1 cellular context compared by ENCODE assay signal in the genomic region with DNA sequence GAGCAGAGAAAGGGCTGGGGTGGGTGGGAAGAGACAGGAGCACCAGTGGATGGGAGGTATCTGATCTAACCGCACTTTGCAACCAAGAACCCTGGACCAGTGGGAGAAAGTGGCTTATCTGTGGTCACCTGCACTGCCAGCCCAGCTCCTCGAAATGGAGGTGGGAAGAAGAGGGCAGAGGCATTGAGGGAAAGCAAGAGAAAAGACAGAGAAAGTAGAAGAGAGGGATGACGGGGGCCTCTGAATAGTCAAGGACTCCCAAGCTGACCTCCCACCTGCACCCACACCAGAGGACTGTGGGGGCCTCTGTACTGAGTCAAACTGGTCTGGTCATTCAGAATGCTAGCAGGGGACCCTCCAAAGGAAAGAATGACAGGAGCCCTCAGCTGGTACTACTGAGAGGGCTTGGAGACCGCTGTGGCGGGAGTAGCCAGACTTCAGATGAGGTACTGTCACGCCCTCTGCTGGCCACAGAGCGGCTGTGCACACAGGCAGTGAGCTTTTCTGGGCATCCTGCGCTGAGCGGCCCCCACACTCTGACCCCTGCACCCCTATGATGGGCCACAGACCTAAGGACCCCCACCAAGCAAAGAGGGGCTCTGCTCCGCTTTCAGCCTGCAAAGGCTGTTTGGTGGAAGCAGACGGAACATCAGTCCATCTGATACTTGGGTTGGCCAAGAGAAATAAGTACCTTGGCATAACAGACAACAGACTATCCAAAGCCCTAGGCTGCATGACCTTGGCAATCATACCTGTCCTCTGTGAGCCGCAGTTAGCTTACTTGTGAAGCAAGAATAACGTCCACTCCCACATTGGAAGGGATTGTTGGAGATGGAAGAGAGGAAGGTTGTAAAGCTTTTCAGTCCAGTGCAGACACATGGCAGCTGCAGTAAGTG.
TF ChIP-seq lines count a peak whose summit lies in the region.

No MANE protein-coding gene starts in this region.

TF ChIP-seq in K562, 482 proteins besides CTCF, POLR2A, EP300 and RAD21 (continued from another document and continues in another):
- TF ChIP-seq ARID3A (IDR thresholded peaks at IDR 0.05; ENCODE audit: borderline replicate concordance, low read depth, low read length) (no peak), SMC3 (conservative IDR thresholded peaks at IDR 0.05; ENCODE audit: insufficient read depth, low read depth, low read length) (peak; percentile 91), MTF1 (CRISPR knock-in tag; IDR thresholded peaks at IDR 0.05; ENCODE audit: borderline replicate concordance) (no peak), STAG1 (CRISPR knock-in tag; IDR thresholded peaks at IDR 0.05; ENCODE audit: borderline replicate concordance) (peak; percentile 72; the same call in 1 of the 2 replicates), RB1 (IDR thresholded peaks at IDR 0.05; ENCODE audit: low read depth) (peak; percentile 78), CTBP1 (IDR thresholded peaks at IDR 0.05; ENCODE audit: borderline replicate concordance) (peak; percentile 39; the same call in 1 of the 2 replicates), STAT5B (CRISPR knock-in tag; IDR thresholded peaks at IDR 0.05) (no peak), NFRKB (IDR thresholded peaks at IDR 0.05; ENCODE audit: low read depth) (no peak), NFIC (IDR thresholded peaks at IDR 0.05) (no peak), ZNF584 (CRISPR knock-in tag; IDR thresholded peaks at IDR 0.05; ENCODE audit: low read depth) (no peak), MTA3 (IDR thresholded peaks at IDR 0.05; ENCODE audit: borderline replicate concordance) (no peak), E2F3 (CRISPR knock-in tag; IDR thresholded peaks at IDR 0.05) (peak; percentile 55; the same call in 1 of the 2 replicates), ZNF507 (tag; conservative IDR thresholded peaks at IDR 0.05) (no peak), ZEB2 (IDR thresholded peaks at IDR 0.05) (no peak), SMARCE1 (IDR thresholded peaks at IDR 0.05) (no peak), ELF4 (CRISPR knock-in tag; IDR thresholded peaks at IDR 0.05) (no peak), ZNF699 (CRISPR knock-in tag; IDR thresholded peaks at IDR 0.05; ENCODE audit: insufficient replicate concordance) (no peak), MYBL2 (IDR thresholded peaks at IDR 0.05; ENCODE audit: low read depth) (no peak), MYBL2 (CRISPR knock-in tag; IDR thresholded peaks at IDR 0.05; ENCODE audit: borderline replicate concordance) (no peak), CAMTA2 (CRISPR knock-in tag; conservative IDR thresholded peaks at IDR 0.05) (no peak), ZNF436 (CRISPR knock-in tag; IDR thresholded peaks at IDR 0.05) (no peak), TSC22D4 (tag; IDR thresholded peaks at IDR 0.05) (no peak), PRMT5 (CRISPR knock-in tag; IDR thresholded peaks at IDR 0.05) (no peak), FUS (optimal IDR thresholded peaks at IDR 0.05; ENCODE audit: low read depth, low read length) (no peak), TEAD4 (IDR thresholded peaks at IDR 0.05; ENCODE audit: low read length) (no peak), TEAD4 (CRISPR knock-in tag; IDR thresholded peaks at IDR 0.05; ENCODE audit: borderline replicate concordance) (no peak), ZNF551 (CRISPR knock-in tag; IDR thresholded peaks at IDR 0.05) (no peak), RBBP5 (IDR thresholded peaks at IDR 0.05; ENCODE audit: borderline replicate concordance, insufficient read depth, low read length, poor library complexity, severe bottlenecking) (no peak), E4F1 (CRISPR knock-in tag; IDR thresholded peaks at IDR 0.05; ENCODE audit: borderline replicate concordance) (no peak), ZBTB11 (CRISPR knock-in tag; IDR thresholded peaks at IDR 0.05) (no peak), ZBTB9 (CRISPR knock-in tag; IDR thresholded peaks at IDR 0.05) (no peak), SLC30A9 (CRISPR knock-in tag; IDR thresholded peaks at IDR 0.05) (no peak), FOXP1 (CRISPR knock-in tag; IDR thresholded peaks at IDR 0.05) (no peak), HNRNPUL1 (IDR thresholded peaks at IDR 0.05; ENCODE audit: low read length) (no peak), NR2F6 (CRISPR knock-in tag; IDR thresholded peaks at IDR 0.05) (no peak), IFI16 (CRISPR knock-in tag; IDR thresholded peaks at IDR 0.05) (no peak), NR3C1 (CRISPR knock-in tag; IDR thresholded peaks at IDR 0.05) (no peak), ZBTB7A (IDR thresholded peaks at IDR 0.05; ENCODE audit: borderline replicate concordance, control insufficient read depth, low read depth, low read length) (0 out of 2 replicates have a peak, but pooled peaks have one; percentile 24), FOXJ3 (CRISPR knock-in tag; IDR thresholded peaks at IDR 0.05) (no peak), NR2C2 (CRISPR knock-in tag; IDR thresholded peaks at IDR 0.05) (no peak), NR2C2 (tag; IDR thresholded peaks at IDR 0.05) (no peak), SIX5 (IDR thresholded peaks at IDR 0.05; ENCODE audit: borderline replicate concordance in 1 of 2, insufficient read depth in 1 of 2, low read depth in 1 of 2, low read length in 2 of 2) (no peak)
- TF ChIP-seq, protein P1, sequence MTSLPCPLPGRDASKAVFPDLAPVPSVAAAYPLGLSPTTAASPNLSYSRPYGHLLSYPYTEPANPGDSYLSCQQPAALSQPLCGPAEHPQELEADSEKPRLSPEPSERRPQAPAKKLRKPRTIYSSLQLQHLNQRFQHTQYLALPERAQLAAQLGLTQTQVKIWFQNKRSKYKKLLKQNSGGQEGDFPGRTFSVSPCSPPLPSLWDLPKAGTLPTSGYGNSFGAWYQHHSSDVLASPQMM (CRISPR knock-in tag; IDR thresholded peaks at IDR 0.05) = no peak
- TF ChIP-seq, protein P2, sequence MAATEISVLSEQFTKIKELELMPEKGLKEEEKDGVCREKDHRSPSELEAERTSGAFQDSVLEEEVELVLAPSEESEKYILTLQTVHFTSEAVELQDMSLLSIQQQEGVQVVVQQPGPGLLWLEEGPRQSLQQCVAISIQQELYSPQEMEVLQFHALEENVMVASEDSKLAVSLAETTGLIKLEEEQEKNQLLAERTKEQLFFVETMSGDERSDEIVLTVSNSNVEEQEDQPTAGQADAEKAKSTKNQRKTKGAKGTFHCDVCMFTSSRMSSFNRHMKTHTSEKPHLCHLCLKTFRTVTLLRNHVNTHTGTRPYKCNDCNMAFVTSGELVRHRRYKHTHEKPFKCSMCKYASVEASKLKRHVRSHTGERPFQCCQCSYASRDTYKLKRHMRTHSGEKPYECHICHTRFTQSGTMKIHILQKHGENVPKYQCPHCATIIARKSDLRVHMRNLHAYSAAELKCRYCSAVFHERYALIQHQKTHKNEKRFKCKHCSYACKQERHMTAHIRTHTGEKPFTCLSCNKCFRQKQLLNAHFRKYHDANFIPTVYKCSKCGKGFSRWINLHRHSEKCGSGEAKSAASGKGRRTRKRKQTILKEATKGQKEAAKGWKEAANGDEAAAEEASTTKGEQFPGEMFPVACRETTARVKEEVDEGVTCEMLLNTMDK (IDR thresholded peaks at IDR 0.05; ENCODE audit: borderline replicate concordance, insufficient read depth, low read depth, low read length, poor library complexity, severe bottlenecking) = peak; percentile 0
- TF ChIP-seq, protein P3, sequence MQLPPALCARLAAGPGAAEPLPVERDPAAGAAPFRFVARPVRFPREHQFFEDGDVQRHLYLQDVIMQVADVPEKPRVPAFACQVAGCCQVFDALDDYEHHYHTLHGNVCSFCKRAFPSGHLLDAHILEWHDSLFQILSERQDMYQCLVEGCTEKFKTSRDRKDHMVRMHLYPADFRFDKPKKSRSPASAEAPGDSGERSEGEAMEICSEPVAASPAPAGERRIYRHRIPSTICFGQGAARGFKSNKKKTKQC (CRISPR knock-in tag; IDR thresholded peaks at IDR 0.05) = no peak
- TF ChIP-seq, protein P4, sequence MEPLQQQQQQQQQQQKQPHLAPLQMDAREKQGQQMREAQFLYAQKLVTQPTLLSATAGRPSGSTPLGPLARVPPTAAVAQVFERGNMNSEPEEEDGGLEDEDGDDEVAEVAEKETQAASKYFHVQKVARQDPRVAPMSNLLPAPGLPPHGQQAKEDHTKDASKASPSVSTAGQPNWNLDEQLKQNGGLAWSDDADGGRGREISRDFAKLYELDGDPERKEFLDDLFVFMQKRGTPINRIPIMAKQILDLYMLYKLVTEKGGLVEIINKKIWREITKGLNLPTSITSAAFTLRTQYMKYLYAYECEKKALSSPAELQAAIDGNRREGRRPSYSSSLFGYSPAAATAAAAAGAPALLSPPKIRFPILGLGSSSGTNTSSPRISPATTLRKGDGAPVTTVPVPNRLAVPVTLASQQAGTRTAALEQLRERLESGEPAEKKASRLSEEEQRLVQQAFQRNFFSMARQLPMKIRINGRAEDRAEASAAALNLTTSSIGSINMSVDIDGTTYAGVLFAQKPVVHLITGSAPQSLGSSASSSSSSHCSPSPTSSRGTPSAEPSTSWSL (CRISPR knock-in tag; IDR thresholded peaks at IDR 0.05; ENCODE audit: borderline replicate concordance) = no peak
- TF ChIP-seq, protein P5, sequence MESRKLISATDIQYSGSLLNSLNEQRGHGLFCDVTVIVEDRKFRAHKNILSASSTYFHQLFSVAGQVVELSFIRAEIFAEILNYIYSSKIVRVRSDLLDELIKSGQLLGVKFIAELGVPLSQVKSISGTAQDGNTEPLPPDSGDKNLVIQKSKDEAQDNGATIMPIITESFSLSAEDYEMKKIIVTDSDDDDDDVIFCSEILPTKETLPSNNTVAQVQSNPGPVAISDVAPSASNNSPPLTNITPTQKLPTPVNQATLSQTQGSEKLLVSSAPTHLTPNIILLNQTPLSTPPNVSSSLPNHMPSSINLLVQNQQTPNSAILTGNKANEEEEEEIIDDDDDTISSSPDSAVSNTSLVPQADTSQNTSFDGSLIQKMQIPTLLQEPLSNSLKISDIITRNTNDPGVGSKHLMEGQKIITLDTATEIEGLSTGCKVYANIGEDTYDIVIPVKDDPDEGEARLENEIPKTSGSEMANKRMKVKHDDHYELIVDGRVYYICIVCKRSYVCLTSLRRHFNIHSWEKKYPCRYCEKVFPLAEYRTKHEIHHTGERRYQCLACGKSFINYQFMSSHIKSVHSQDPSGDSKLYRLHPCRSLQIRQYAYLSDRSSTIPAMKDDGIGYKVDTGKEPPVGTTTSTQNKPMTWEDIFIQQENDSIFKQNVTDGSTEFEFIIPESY (CRISPR knock-in tag; IDR thresholded peaks at IDR 0.05) = no peak
